Comparison of ENCODE assay signal across 26 cellular contexts in genomic region chr10:98384531-98385133, GRCh38.
"Had no signal": no experiment of that assay in that cellular context is flagged by ENCODE, and none has a peak within 500 bp of the region (broad histone marks: within the 10 kb centered on the region; RNA-seq: fewer than 3 reads in every experiment).

No MANE protein-coding gene starts in this region.

- H3K27ac ChIP-seq: esophagus muscularis mucosa, foreskin keratinocyte, heart right ventricle, left ventricle myocardium inferior, ovary, prostate gland, skin epidermis, stomach, thyroid gland, upper lobe of right lung had no signal

- DNase-seq: activated CD4-positive, alpha-beta T cell treated with anti-CD3 and anti-CD28 coated beads for 4 hours; activated CD4-positive, alpha-beta T cell treated with anti-CD3 and anti-CD28 coated beads, Interleukin-2, amount 50 U/mL, for 4 hours; activated naive CD4-positive, alpha-beta T cell treated with anti-CD3 and anti-CD28 coated beads for 36 hours; activated naive CD8-positive, alpha-beta T cell treated with anti-CD3 and anti-CD28 coated beads for 36 hours; activated T-cell treated with anti-CD3 and anti-CD28 coated beads for 4 hours; brain microvascular endothelial cell; dermis blood vessel endothelial cell; effector CD4-positive, alpha-beta T cell; foreskin keratinocyte; heart right ventricle; kidney glomerular epithelial cell; left ventricle myocardium inferior; naive B cell; nephron progenitor cell; ovary; retina; stimulated activated CD4-positive, alpha-beta T cell treated with anti-CD3 and anti-CD28 coated beads, Interleukin-4, amount 100 ng/mL, for 24 hours; stomach; T-helper 1 cell; thyroid gland; upper lobe of right lung had no signal

- H3K36me3 ChIP-seq: brain microvascular endothelial cell, ovary, prostate gland had no signal

- H3K27me3 ChIP-seq: brain microvascular endothelial cell, esophagus muscularis mucosa, foreskin keratinocyte, heart right ventricle, ovary, stomach, thyroid gland, upper lobe of right lung had no signal

- ATAC-seq: foreskin keratinocyte; sciatic nerve; stimulated activated effector memory CD8-positive, alpha-beta T cell treated with anti-CD3 and anti-CD28 coated beads, Interleukin-12 subunit alpha, Interleukin-12 subunit beta, amount 100 ng/mL, for 72 hours; upper lobe of right lung had no signal

- H3K4me3 ChIP-seq: esophagus muscularis mucosa, heart right ventricle, left ventricle myocardium inferior, ovary, prostate gland, skin epidermis, stomach, thyroid gland, upper lobe of right lung had no signal

- H3K9me3 ChIP-seq: esophagus muscularis mucosa, heart right ventricle, left ventricle myocardium inferior, ovary, prostate gland, stomach, thyroid gland, upper lobe of right lung had no signal

- H3K4me1 ChIP-seq: esophagus muscularis mucosa, foreskin keratinocyte, heart right ventricle, left ventricle myocardium inferior, prostate gland, thyroid gland, upper lobe of right lung had no signal
